9 cellular contexts compared by ENCODE assay signal in genomic region chr14:31391473-31391872, GRCh38.
"Had no signal": no experiment of that assay in that cellular context is flagged by ENCODE, and none has a peak within 500 bp of the region (broad histone marks: within the 10 kb centered on the region; RNA-seq: fewer than 3 reads in every experiment).

No MANE protein-coding gene starts in this region.

- H3K27ac Mint-ChIP-seq: GM23338, H9 had no signal

- H2AFZ ChIP-seq: GM23338 had no signal

- H3K4me3 ChIP-seq: GM23338, K562 had no signal

- H3K4me1 Mint-ChIP-seq: GM23338, H9 had no signal

- H3K4me3 Mint-ChIP-seq: GM23338, H9 had no signal

- ATAC-seq: GM23338, K562 had no signal

- H3K4me2 ChIP-seq: GM23338 had no signal

- FAIRE-seq: H1, H54, HTR-8/SVneo, K562 had no signal

- H3K9me3 Mint-ChIP-seq: GM23338, H9 had no signal

- DNase-seq: H9, HCEC 1CT, IMR-90, KG1 had no signal
